22 cellular contexts compared by ENCODE assay signal in the genomic region with DNA sequence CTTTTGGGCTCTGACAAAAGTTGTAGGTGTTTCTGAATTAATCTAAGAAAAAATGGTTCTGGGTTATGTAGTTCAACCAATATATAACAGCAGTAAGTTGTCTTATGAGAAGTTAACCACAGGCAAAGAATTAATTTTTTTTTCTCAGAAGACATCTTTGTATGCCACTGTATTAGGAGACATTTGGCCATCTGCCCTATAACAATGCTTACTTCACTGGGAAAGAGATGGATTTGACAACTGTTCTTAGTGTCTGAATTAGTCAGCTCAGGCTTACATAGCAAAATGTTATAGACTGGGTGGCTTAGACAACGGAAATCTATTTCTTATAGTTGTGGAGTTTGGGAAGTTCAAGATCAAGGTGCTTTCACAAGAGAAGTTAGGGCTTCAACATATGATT.
"Had no signal": no experiment of that assay in that cellular context is flagged by ENCODE, and none has a peak within 500 bp of the region (broad histone marks: within the 10 kb centered on the region; RNA-seq: fewer than 3 reads in every experiment).

No MANE protein-coding gene starts in this region.

- H3K9me3 ChIP-seq: left ventricle myocardium inferior, ovary, right atrium auricular region, right lobe of liver, tibial nerve, uterus had no signal

- H3K27me3 ChIP-seq: neural progenitor cell, ovary, right atrium auricular region, right lobe of liver, tibial nerve, uterus had no signal

- H3K9ac ChIP-seq: neural progenitor cell had no signal

- H3K4me3 ChIP-seq: left ventricle myocardium inferior, lung, neural progenitor cell, ovary, right atrium auricular region, right lobe of liver, tibial nerve, uterus had no signal

- H3K36me3 ChIP-seq: left ventricle myocardium inferior, neural progenitor cell, ovary, right atrium auricular region, right lobe of liver, tibial nerve, uterus had no signal

- DNase-seq: hypothalamus; islet precursor cell; left ventricle myocardium inferior; mesendoderm; naive B cell; natural killer cell; nephron progenitor cell; ovary; right lobe of liver; small intestine; stimulated activated CD4-positive, alpha-beta T cell treated with anti-CD3 and anti-CD28 coated beads, Interleukin-1b, Interleukin-23, amount 100 ng/mL, for 48 hours; stimulated activated CD4-positive, alpha-beta T cell treated with anti-CD3 and anti-CD28 coated beads, Interleukin-2, amount 100 ng/mL, for 48 hours; stimulated activated CD4-positive, alpha-beta T cell treated with anti-CD3 and anti-CD28 coated beads, Interleukin-4, amount 100 ng/mL, for 4 hours; stimulated activated CD8-positive, alpha-beta memory T cell treated with anti-CD3 and anti-CD28 coated beads, Interleukin-4, amount 100 ng/mL, for 48 hours; stimulated activated naive CD4-positive, alpha-beta T cell treated with Interleukin-2 at 50 U/mL for 16 hours; stimulated activated naive CD8-positive, alpha-beta T cell treated with anti-CD3 and anti-CD28 coated beads, Interleukin-15, amount 100 ng/mL, for 72 hours; substantia nigra; uterus had no signal

- H3K4me2 ChIP-seq: neural progenitor cell had no signal

- H2AFZ ChIP-seq: neural progenitor cell had no signal

- H3K4me1 ChIP-seq: left ventricle myocardium inferior, right atrium auricular region, right lobe of liver, tibial nerve, uterus had no signal

- H3K27ac ChIP-seq: left ventricle myocardium inferior, neural progenitor cell, ovary, right atrium auricular region, right lobe of liver, tibial nerve, uterus had no signal
